Comparison of ENCODE assay signal across 26 cellular contexts in genomic region chr3:70820397-70820796, GRCh38.
"Had no signal": no experiment of that assay in that cellular context is flagged by ENCODE, and none has a peak within 500 bp of the region (broad histone marks: within the 10 kb centered on the region; RNA-seq: fewer than 3 reads in every experiment).

No MANE protein-coding gene starts in this region.

- H3K9me3 ChIP-seq: esophagus squamous epithelium, lower lobe of right lung had no signal

- H3K4me1 Mint-ChIP-seq: memory B cell had no signal

- DNase-seq: dermis blood vessel endothelial cell; dorsolateral prefrontal cortex; effector CD4-positive, alpha-beta T cell; effector memory CD4-positive, alpha-beta T cell; erythroblast; esophagus squamous epithelium; foreskin fibroblast; foreskin melanocyte; glutamatergic neuron; head of caudate nucleus; heart right ventricle; hippocampal formation; left cardiac atrium; left lung; left ventricle myocardium superior; lower lobe of right lung; mesendoderm; midbrain had no signal

- FAIRE-seq: colon, islet of Langerhans, keratinocyte had no signal

- H3K4me3 ChIP-seq: coronary artery, dorsolateral prefrontal cortex, esophagus squamous epithelium, gastroesophageal sphincter, heart right ventricle, left lung, lower lobe of right lung had no signal

- H3K27me3 ChIP-seq: dorsolateral prefrontal cortex, esophagus squamous epithelium, gastroesophageal sphincter, heart right ventricle, left lung had no signal

- H3K27ac Mint-ChIP-seq: memory B cell had no signal

- H3K27ac ChIP-seq: coronary artery, dorsolateral prefrontal cortex, epithelial cell of prostate, esophagus squamous epithelium, gastroesophageal sphincter, heart right ventricle, left lung, lower lobe of right lung had no signal

- H3K4me3 Mint-ChIP-seq: memory B cell had no signal

- H3K4me1 ChIP-seq: left lung, lower lobe of right lung had no signal

- H3K36me3 Mint-ChIP-seq: memory B cell had no signal

- H3K36me3 ChIP-seq: esophagus squamous epithelium, gastroesophageal sphincter, heart right ventricle, left lung, lower lobe of right lung had no signal

- ATAC-seq: esophagus mucosa, gastroesophageal sphincter, heart right ventricle, left cardiac atrium, left lung, left ventricle myocardium superior, lower lobe of right lung had no signal
